In the genomic region with DNA sequence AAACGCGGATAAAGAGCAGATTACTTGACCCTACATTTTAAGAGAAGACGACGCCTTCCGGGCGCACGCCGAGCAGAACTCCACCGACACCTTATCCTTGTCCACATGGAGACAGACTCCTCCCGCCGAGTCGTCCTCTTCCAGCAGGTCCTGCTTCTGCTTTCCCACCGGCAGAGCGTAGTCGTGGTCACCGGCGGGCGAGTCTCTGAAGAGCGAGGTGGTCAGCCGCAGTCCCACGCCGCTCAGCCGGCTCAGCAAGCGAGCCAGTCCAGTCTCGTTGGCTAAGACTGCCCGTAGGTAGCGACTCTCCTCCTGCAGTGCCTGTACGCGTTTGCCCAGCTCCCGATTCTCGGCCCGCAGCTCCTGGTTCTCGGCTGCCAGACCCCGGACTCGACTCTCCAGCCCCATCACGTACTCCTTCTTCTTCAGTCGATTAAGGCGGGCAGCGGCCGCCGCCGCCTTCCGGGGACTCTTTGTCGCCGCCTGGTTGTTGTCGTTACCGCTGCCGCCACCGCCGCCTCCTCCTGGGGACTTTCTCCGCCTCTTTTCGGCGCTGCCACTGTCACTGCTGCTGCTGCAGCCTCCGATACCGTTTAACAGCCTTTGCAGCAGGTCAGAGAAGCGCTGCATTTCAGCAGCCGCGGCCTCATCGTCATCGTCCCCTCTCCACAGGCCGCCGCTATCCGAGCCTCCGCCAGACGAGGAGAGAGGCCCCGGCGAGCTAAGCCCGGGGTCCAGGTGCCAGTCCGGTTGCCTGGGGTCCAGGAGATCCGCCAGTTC, we compare ENCODE assay signal across 8 cellular contexts. TPM values are rescaled to one million over a fixed set of nuclear protein-coding genes. Genes with fewer than 3 reads are reported as not detected.
A peak's percentile ranks its signal among the peaks of the same experiment; 100 is the strongest.
DNase-seq lines count a peak whose midpoint lies in the region; ATAC-seq and TF ChIP-seq lines count a peak whose summit lies in the region.

No MANE protein-coding gene starts in this region.

- peaks cover 42% of the 10 kb centered on the region for H3K36me3 ChIP-seq in PC-3 (ENCODE audit: low read depth, low read length)

- no TSS peak for BruUV-seq in PC-3 (replicated peaks; lab: Mats Ljungman, UMichigan)

- peaks cover 41% of the 10 kb centered on the region for H3K36me3 Mint-ChIP-seq in activated T-helper 1 cell treated with anti-CD3 and anti-CD28 coated beads, Interleukin-12 subunit alpha, Interleukin-12 subunit beta, Interleukin-2, Interleukin-4 antibody, amounts not matched to agents 30 ng/mL and 10 ng/mL and 1 ng/mL, durations not matched to agents 14 hours and 24 hours and 36 hours (ENCODE audit: low read depth)
- H3K36me3 Mint-ChIP-seq in nephron (ENCODE audit: low read depth), result peaks cover 42% of the 10 kb centered on the region

- H3K4me3 ChIP-seq in PC-3 (ENCODE audit: low read length), result peak overlapping the region; percentile 98

- peak overlapping the region; percentile 99 for H3K9ac ChIP-seq in PC-3 (ENCODE audit: low read length)

- DNase-seq in DMS153 treated with DMSO at 0.1 percent for 48 hours (lab: John Stamatoyannopoulos, UW; ENCODE audit: unreplicated experiment) (peak; percentile 44), HT1080 (ENCODE audit: low read depth) (peak; percentile 65), PC-3 (peak; percentile 78), fibroblast of peridontal ligament (ENCODE audit: extremely low read depth) (peak; percentile 42)
- DNase-seq in activated T-helper 1 cell treated with anti-CD3 and anti-CD28 coated beads, Interleukin-12 subunit alpha, Interleukin-12 subunit beta, Interleukin-2, Interleukin-4 antibody, amounts not matched to agents 30 ng/mL and 10 ng/mL and 1 ng/mL, durations not matched to agents 14 hours and 24 hours and 36 hours (ENCODE audit: low spot score), result peak; percentile 86
- DNase-seq in stimulated activated naive CD8-positive, alpha-beta T cell treated with anti-CD3 and anti-CD28 coated beads, Interleukin-15, amount 100 ng/mL, for 72 hours, result peak; percentile 87 to 90

- H3K4me1 Mint-ChIP-seq in activated T-helper 1 cell treated with anti-CD3 and anti-CD28 coated beads, Interleukin-12 subunit alpha, Interleukin-12 subunit beta, Interleukin-2, Interleukin-4 antibody, amounts not matched to agents 30 ng/mL and 10 ng/mL and 1 ng/mL, durations not matched to agents 14 hours and 24 hours and 36 hours (ENCODE audit: low read depth), result peaks cover 60% of the 10 kb centered on the region
- peaks cover 40% of the 10 kb centered on the region for H3K4me1 Mint-ChIP-seq in nephron
- peaks cover 36% of the 10 kb centered on the region for H3K4me1 Mint-ChIP-seq in stimulated activated naive CD8-positive, alpha-beta T cell treated with anti-CD3 and anti-CD28 coated beads, Interleukin-15, amount 100 ng/mL, for 72 hours

- peak overlapping the region; percentile 97 for H3K27ac Mint-ChIP-seq in activated T-helper 1 cell treated with anti-CD3 and anti-CD28 coated beads, Interleukin-12 subunit alpha, Interleukin-12 subunit beta, Interleukin-2, Interleukin-4 antibody, amounts not matched to agents 30 ng/mL and 10 ng/mL and 1 ng/mL, durations not matched to agents 14 hours and 24 hours and 36 hours
- peak overlapping the region; percentile 95 to 99 (median 98) for H3K27ac Mint-ChIP-seq in nephron
- peak overlapping the region; percentile 95 to 97 for H3K27ac Mint-ChIP-seq in stimulated activated naive CD8-positive, alpha-beta T cell treated with anti-CD3 and anti-CD28 coated beads, Interleukin-15, amount 100 ng/mL, for 72 hours

- ATAC-seq in GM21381 (IDR thresholded peaks at IDR 0.05; ENCODE audit: unreplicated experiment), result peak; percentile 58
- ATAC-seq in PC-3, result peak; percentile 55
- peak; percentile 83 for ATAC-seq in stimulated activated naive CD8-positive, alpha-beta T cell treated with anti-CD3 and anti-CD28 coated beads, Interleukin-15, amount 100 ng/mL, for 72 hours

- H3K27ac ChIP-seq in PC-3 (ENCODE audit: low read length), result peak overlapping the region; percentile 91

- no peaks in the 10 kb centered on the region for H3K27me3 ChIP-seq in PC-3 (ENCODE audit: low read length)

- CTCF ChIA-PET in PC-3 (lab: Charles Lee), result no interaction called here

- peak overlapping the region; percentile 99 for H3K4me3 Mint-ChIP-seq in activated T-helper 1 cell treated with anti-CD3 and anti-CD28 coated beads, Interleukin-12 subunit alpha, Interleukin-12 subunit beta, Interleukin-2, Interleukin-4 antibody, amounts not matched to agents 30 ng/mL and 10 ng/mL and 1 ng/mL, durations not matched to agents 14 hours and 24 hours and 36 hours
- peak overlapping the region; percentile 95 to 100 (median 99) for H3K4me3 Mint-ChIP-seq in nephron
- peak overlapping the region; percentile 94 for H3K4me3 Mint-ChIP-seq in stimulated activated naive CD8-positive, alpha-beta T cell treated with anti-CD3 and anti-CD28 coated beads, Interleukin-15, amount 100 ng/mL, for 72 hours

- H3K9me3 Mint-ChIP-seq in activated T-helper 1 cell treated with anti-CD3 and anti-CD28 coated beads, Interleukin-12 subunit alpha, Interleukin-12 subunit beta, Interleukin-2, Interleukin-4 antibody, amounts not matched to agents 30 ng/mL and 10 ng/mL and 1 ng/mL, durations not matched to agents 14 hours and 24 hours and 36 hours, result no peaks in the 10 kb centered on the region
- no peaks in the 10 kb centered on the region for H3K9me3 Mint-ChIP-seq in nephron
- no peaks in the 10 kb centered on the region for H3K9me3 Mint-ChIP-seq in stimulated activated naive CD8-positive, alpha-beta T cell treated with anti-CD3 and anti-CD28 coated beads, Interleukin-15, amount 100 ng/mL, for 72 hours

- H3K9me3 ChIP-seq in PC-3 (ENCODE audit: low read length), result no peaks in the 10 kb centered on the region

- peak; percentile 63 for TF ChIP-seq CTCF in PC-3 (conservative IDR thresholded peaks at IDR 0.05; ENCODE audit: low read depth, low read length)
- TF ChIP-seq CTCF in nephron (IDR thresholded peaks at IDR 0.05; ENCODE audit: unreplicated experiment in 3 of 3), result peak; percentile 31 to 56 (median 37)

- H3K9me2 ChIP-seq in PC-3 (replicated peaks; ENCODE audit: low read length), result no peaks in the 10 kb centered on the region

- intact Hi-C loops in PC-3 (cut with micrococcal nuclease), result loop anchor here (1.0 to 10.0 kb wide), 4 partner anchors 36 to 581 kb away; a partner anchor contains a TSS
- intact Hi-C loops in activated T-helper 1 cell treated with anti-CD3 and anti-CD28 coated beads, Interleukin-12 subunit alpha, Interleukin-12 subunit beta, Interleukin-2, Interleukin-4 antibody, amounts not matched to agents 30 ng/mL and 10 ng/mL and 1 ng/mL, durations not matched to agents 14 hours and 24 hours and 36 hours (cut with micrococcal nuclease), result loop anchor here (1.0 to 10.0 kb wide), 10 partner anchors 8 to 1138 kb away; a partner anchor contains a TSS

- H3K79me2 ChIP-seq in PC-3 (ENCODE audit: low read length), result peaks cover 60% of the 10 kb centered on the region

- H2AFZ ChIP-seq in PC-3 (ENCODE audit: low read length), result peak overlapping the region; percentile 79; the same call in 1 of the 2 replicates

- no peaks in the 10 kb centered on the region for H3K27me3 Mint-ChIP-seq in activated T-helper 1 cell treated with anti-CD3 and anti-CD28 coated beads, Interleukin-12 subunit alpha, Interleukin-12 subunit beta, Interleukin-2, Interleukin-4 antibody, amounts not matched to agents 30 ng/mL and 10 ng/mL and 1 ng/mL, durations not matched to agents 14 hours and 24 hours and 36 hours (ENCODE audit: insufficient read depth)
- H3K27me3 Mint-ChIP-seq in nephron (ENCODE audit: low read depth), result no peaks in the 10 kb centered on the region
- H3K27me3 Mint-ChIP-seq in stimulated activated naive CD8-positive, alpha-beta T cell treated with anti-CD3 and anti-CD28 coated beads, Interleukin-15, amount 100 ng/mL, for 72 hours, result no peaks in the 10 kb centered on the region

- peaks cover 49% of the 10 kb centered on the region for H4K20me1 ChIP-seq in PC-3 (ENCODE audit: low read length)

- peaks cover 32% of the 10 kb centered on the region for H3K4me1 ChIP-seq in PC-3 (ENCODE audit: insufficient read depth, low read length)

- H3F3A ChIP-seq in PC-3 (ENCODE audit: low read length, unreplicated experiment), result no peaks in the 10 kb centered on the region

- H3K4me2 ChIP-seq in PC-3 (ENCODE audit: low read length), result peak overlapping the region; percentile 96

- POLR2A ChIA-PET in PC-3 (lab: Charles Lee; ENCODE audit: unreplicated experiment), result interaction anchor here (0.5 to 0.8 kb wide), 3 partner anchors 16 to 410 kb away, joined by 3 to 37 read pairs (median 3); a partner anchor contains a TSS

RNA-seq across cellular contexts. Expression of a gene that starts 1.0 kb away (rescaled TPM):
- 23.7 and 24.0 TPM in 2 replicates for total RNA-seq in HT1080 (2014; rRNA removed; shearing (Covaris generic))
- 20.6 and 21.1 TPM in 2 replicates for polyA plus RNA-seq in HT1080 (2015; cell fraction: cytosol; rRNA removed)
- polyA plus RNA-seq in HT1080 (2015; cell fraction: nucleus; rRNA removed), result 136 and 153 TPM in 2 replicates
- total RNA-seq in PC-3 (2014; rRNA removed), result 75.0 and 114 TPM in 2 replicates
- total RNA-seq in activated T-helper 1 cell treated with anti-CD3 and anti-CD28 coated beads, Interleukin-12 subunit alpha, Interleukin-12 subunit beta, Interleukin-2, Interleukin-4 antibody, amounts not matched to agents 30 ng/mL and 10 ng/mL and 1 ng/mL, durations not matched to agents 14 hours and 24 hours and 36 hours, result 52.0 and 55.9 TPM in 2 replicates

RNA-seq across cellular contexts. Expression of a gene that starts 16.2 kb away (rescaled TPM):
- total RNA-seq in HT1080 (2014; rRNA removed; shearing (Covaris generic)), result 38.9 and 39.4 TPM in 2 replicates
- 47.5 and 53.3 TPM in 2 replicates for polyA plus RNA-seq in HT1080 (2015; cell fraction: cytosol; rRNA removed)
- polyA plus RNA-seq in HT1080 (2015; cell fraction: nucleus; rRNA removed), result 20.4 and 20.8 TPM in 2 replicates
- 34.0 and 37.8 TPM in 2 replicates for total RNA-seq in PC-3 (2014; rRNA removed)
- total RNA-seq in activated T-helper 1 cell treated with anti-CD3 and anti-CD28 coated beads, Interleukin-12 subunit alpha, Interleukin-12 subunit beta, Interleukin-2, Interleukin-4 antibody, amounts not matched to agents 30 ng/mL and 10 ng/mL and 1 ng/mL, durations not matched to agents 14 hours and 24 hours and 36 hours, result 46.0 and 47.7 TPM in 2 replicates

RNA-seq across cellular contexts. Expression of a gene that starts 22.0 kb away (rescaled TPM):
- 0.16 TPM in 1 of 2 replicates, not detected in the other for total RNA-seq in HT1080 (2014; rRNA removed; shearing (Covaris generic))
- 0.07 TPM in 1 of 2 replicates, not detected in the other for polyA plus RNA-seq in HT1080 (2015; cell fraction: cytosol; rRNA removed)
- polyA plus RNA-seq in HT1080 (2015; cell fraction: nucleus; rRNA removed), result not detected in 2 replicates
- total RNA-seq in PC-3 (2014; rRNA removed), result 0.55 TPM in 1 of 2 replicates, not detected in the other
- 0.39 and 0.62 TPM in 2 replicates for total RNA-seq in activated T-helper 1 cell treated with anti-CD3 and anti-CD28 coated beads, Interleukin-12 subunit alpha, Interleukin-12 subunit beta, Interleukin-2, Interleukin-4 antibody, amounts not matched to agents 30 ng/mL and 10 ng/mL and 1 ng/mL, durations not matched to agents 14 hours and 24 hours and 36 hours

RNA-seq across cellular contexts. Expression of a gene that starts 35.6 kb away (rescaled TPM):
- total RNA-seq in HT1080 (2014; rRNA removed; shearing (Covaris generic)), result 88.7 and 93.6 TPM in 2 replicates
- polyA plus RNA-seq in HT1080 (2015; cell fraction: cytosol; rRNA removed), result 61.6 and 65.9 TPM in 2 replicates
- 44.4 and 45.0 TPM in 2 replicates for polyA plus RNA-seq in HT1080 (2015; cell fraction: nucleus; rRNA removed)
- total RNA-seq in PC-3 (2014; rRNA removed), result 62.1 and 79.5 TPM in 2 replicates
- 52.5 and 57.2 TPM in 2 replicates for total RNA-seq in activated T-helper 1 cell treated with anti-CD3 and anti-CD28 coated beads, Interleukin-12 subunit alpha, Interleukin-12 subunit beta, Interleukin-2, Interleukin-4 antibody, amounts not matched to agents 30 ng/mL and 10 ng/mL and 1 ng/mL, durations not matched to agents 14 hours and 24 hours and 36 hours

RNA-seq across cellular contexts. Expression of a gene that starts 36.8 kb away (rescaled TPM):
- total RNA-seq in HT1080 (2014; rRNA removed; shearing (Covaris generic)), result 0.23 and 0.34 TPM in 2 replicates
- polyA plus RNA-seq in HT1080 (2015; cell fraction: cytosol; rRNA removed), result 0.36 and 0.44 TPM in 2 replicates
- polyA plus RNA-seq in HT1080 (2015; cell fraction: nucleus; rRNA removed), result 0.36 and 2.5 TPM in 2 replicates
- 0.58 and 4.3 TPM in 2 replicates for total RNA-seq in PC-3 (2014; rRNA removed)
- 1.2 and 2.1 TPM in 2 replicates for total RNA-seq in activated T-helper 1 cell treated with anti-CD3 and anti-CD28 coated beads, Interleukin-12 subunit alpha, Interleukin-12 subunit beta, Interleukin-2, Interleukin-4 antibody, amounts not matched to agents 30 ng/mL and 10 ng/mL and 1 ng/mL, durations not matched to agents 14 hours and 24 hours and 36 hours

Comparison
In these comparisons a context has a peak if more than half of its experiments do, and no peak if none do; other contexts are left out.
1. Peak in every context shown above with its lines: DNase-seq, ATAC-seq, H3K4me3 ChIP-seq and H3K27ac ChIP-seq.